Comparison of ENCODE assay signal across 3 cellular contexts in genomic region chr7:141132671-141133070, GRCh38.
"Had no signal": no experiment of that assay in that cellular context is flagged by ENCODE, and none has a peak within 500 bp of the region (broad histone marks: within the 10 kb centered on the region; RNA-seq: fewer than 3 reads in every experiment).

No MANE protein-coding gene starts in this region.

- H3K4me3 ChIP-seq: GM12878 had no signal

- ATAC-seq: GM12878 had no signal

- DNase-seq: GDM1, GF-D8 had no signal
